ENCODE assay signal across 9 cellular contexts in genomic region chr17:46876353-46876887, GRCh38. TPM values are rescaled to one million over a fixed set of nuclear protein-coding genes. Genes with fewer than 3 reads are reported as not detected.
A peak's percentile ranks its signal among the peaks of the same experiment; 100 is the strongest.
DNase-seq lines count a peak whose midpoint lies in the region; ATAC-seq, FAIRE-seq and TF ChIP-seq lines count a peak whose summit lies in the region.
"Had no signal": no experiment of that assay in that cellular context is flagged by ENCODE, and none has a peak within 500 bp of the region (broad histone marks: within the 10 kb centered on the region; RNA-seq: fewer than 3 reads in every experiment).

No MANE protein-coding gene starts in this region.

- BruUV-seq in MCF 10A (replicated peaks; lab: Mats Ljungman, UMichigan), result no TSS peak

- no peak overlapping the region for H3K27ac Mint-ChIP-seq in MCF 10A (ENCODE audit: low read depth, unreplicated experiment)
- no peak overlapping the region for H3K27ac Mint-ChIP-seq in CD8-positive, alpha-beta memory T cell

- no peaks in the 10 kb centered on the region for H3K9me3 ChIP-seq in pancreas
- H3K9me3 ChIP-seq in CD8-positive, alpha-beta memory T cell (ENCODE audit: low read length), result no peaks in the 10 kb centered on the region

- POLR2A ChIA-PET in MCF 10A (lab: Yijun Ruan, JAX), result no interaction called here
- POLR2A ChIA-PET in CD8-positive, alpha-beta memory T cell (lab: Charles Lee), result no interaction called here

- H3K27me3 Mint-ChIP-seq in MCF 10A (ENCODE audit: insufficient read depth, unreplicated experiment), result no peaks in the 10 kb centered on the region
- H3K27me3 Mint-ChIP-seq in CD8-positive, alpha-beta memory T cell, result peaks cover 0 to 1% of the 10 kb centered on the region in 2 donors

- H3K4me1 ChIP-seq in pancreas, result peaks cover 8 to 16% (median 11%) of the 10 kb centered on the region in 3 donors
- no peaks in the 10 kb centered on the region for H3K4me1 ChIP-seq in CD8-positive, alpha-beta memory T cell (ENCODE audit: insufficient read depth, low read length)

- no peak overlapping the region for H3K4me3 ChIP-seq in GM12875 (ENCODE audit: low read depth, low read length)
- H3K4me3 ChIP-seq in pancreas, result no peak overlapping the region
- H3K4me3 ChIP-seq in CD8-positive, alpha-beta memory T cell (ENCODE audit: low read length), result no peak overlapping the region

- TF ChIP-seq CTCF in GM12875 (IDR thresholded peaks at IDR 0.05; ENCODE audit: borderline replicate concordance, insufficient read depth, low read depth, low read length) (peak; percentile 70), MCF 10A (IDR thresholded peaks at IDR 0.05; ENCODE audit: unreplicated experiment) (peak; percentile 32), pancreas (IDR thresholded peaks at IDR 0.05) (peak; percentile 54 to 85 (median 72))

- H3K4me3 Mint-ChIP-seq in MCF 10A (ENCODE audit: unreplicated experiment), result no peak overlapping the region
- H3K4me3 Mint-ChIP-seq in CD8-positive, alpha-beta memory T cell, result no peak overlapping the region

- H3K27me3 ChIP-seq in pancreas, result no peaks in the 10 kb centered on the region
- no peaks in the 10 kb centered on the region for H3K27me3 ChIP-seq in CD8-positive, alpha-beta memory T cell (ENCODE audit: insufficient read depth, low read length, poor library complexity, severe bottlenecking)

- CTCF ChIA-PET in MCF 10A (lab: Yijun Ruan, JAX), result interaction anchor here (0.6 to 1.2 kb wide), 2 partner anchors 10 to 64 kb away, joined by 3 to 4 read pairs; no protein-coding TSS in a partner anchor
- CTCF ChIA-PET in CD8-positive, alpha-beta memory T cell (lab: Charles Lee), result interaction anchor here (1.4 to 1.5 kb wide), 2 partner anchors 10 to 38 kb away, joined by 3 read pairs; no protein-coding TSS in a partner anchor

- peak; percentile 22 for DNase-seq in NCI-H1105 (lab: John Stamatoyannopoulos, UW)
- DNase-seq in MCF 10A (ENCODE audit: unreplicated experiment), result peak; percentile 46
- DNase-seq in pancreas, result peak; percentile 84 to 96 (median 92)
- DNase-seq in CD8-positive, alpha-beta memory T cell, result no peak
- DNase-seq: GOT3 had no signal

- no peaks in the 10 kb centered on the region for H3K36me3 ChIP-seq in pancreas
- H3K36me3 ChIP-seq in CD8-positive, alpha-beta memory T cell (ENCODE audit: insufficient read depth, low read length), result no peaks in the 10 kb centered on the region

- 25 to 26% methylated on average over 12 of the region's 12 CpGs for WGBS in pancreas, 2 donors

- ATAC-seq in pancreas (peak; percentile 88 to 96 (median 94)), HG02610 (IDR thresholded peaks at IDR 0.05; ENCODE audit: unreplicated experiment) (no peak), GM19328 (IDR thresholded peaks at IDR 0.05; ENCODE audit: unreplicated experiment) (no peak), HG02571 (IDR thresholded peaks at IDR 0.05; ENCODE audit: unreplicated experiment) (no peak)

- peak overlapping the region; percentile 76 to 85 (median 79) for H3K27ac ChIP-seq in pancreas
- H3K27ac ChIP-seq in CD8-positive, alpha-beta memory T cell (ENCODE audit: low read depth, low read length), result no peak overlapping the region

- intact Hi-C loops in MCF 10A (cut with micrococcal nuclease), result no loop called here
- intact Hi-C loops in pancreas (cut with DNase I), result no loop called here

- no peaks in the 10 kb centered on the region for H3K9me3 Mint-ChIP-seq in MCF 10A (ENCODE audit: unreplicated experiment)
- H3K9me3 Mint-ChIP-seq in CD8-positive, alpha-beta memory T cell, result no peaks in the 10 kb centered on the region

- FAIRE-seq in pancreas (lab: Jason Lieb, UNC), result no peak

- no peaks in the 10 kb centered on the region for H3K4me1 Mint-ChIP-seq in MCF 10A (ENCODE audit: insufficient read depth, unreplicated experiment)
- peaks cover 0 to 4% (median 0%) of the 10 kb centered on the region in 3 donors for H3K4me1 Mint-ChIP-seq in CD8-positive, alpha-beta memory T cell

- H3K36me3 Mint-ChIP-seq in MCF 10A (ENCODE audit: insufficient read depth, unreplicated experiment), result no peaks in the 10 kb centered on the region
- no peaks in the 10 kb centered on the region for H3K36me3 Mint-ChIP-seq in CD8-positive, alpha-beta memory T cell

RNA-seq across cellular contexts. Expression of gene WNT9B, which starts 25.0 kb away (rescaled TPM):
- total RNA-seq in MCF 10A (2022) (not detected in 2 replicates), pancreas (under 1 TPM in 5 of 6 donors, not detected in 1; 0.12 to 0.32 (median 0.28) TPM)
- polyA plus RNA-seq in pancreas, result not detected
- total RNA-seq in CD8-positive, alpha-beta memory T cell, result not detected
- polyA plus RNA-seq in CD8-positive, alpha-beta memory T cell, result not detected

RNA-seq across cellular contexts. Expression of gene GOSR2, which starts 46.5 kb away (rescaled TPM):
- 78.3 and 84.0 TPM in 2 replicates for total RNA-seq in MCF 10A (2022)
- total RNA-seq in pancreas, result 10 to 100 TPM; 26.5 to 33.2 (median 29.3) TPM
- polyA plus RNA-seq in pancreas, result 10 to 100 TPM; 14.3 to 20.1 TPM
- 10 to 100 TPM; 61.1 to 62.4 TPM for total RNA-seq in CD8-positive, alpha-beta memory T cell
- 50.6 TPM for polyA plus RNA-seq in CD8-positive, alpha-beta memory T cell

RNA-seq across cellular contexts. Expression of gene WNT3, which starts 57.9 kb away (rescaled TPM):
- total RNA-seq in MCF 10A (2022) (2.4 and 2.9 TPM in 2 replicates), pancreas (under 1 TPM; 0.24 to 0.72 (median 0.38) TPM)
- polyA plus RNA-seq in pancreas, result under 1 TPM; 0.31 to 0.42 TPM
- not detected for total RNA-seq in CD8-positive, alpha-beta memory T cell
- polyA plus RNA-seq in CD8-positive, alpha-beta memory T cell, result not detected

Comparison
In these comparisons a context has a peak if more than half of its experiments do, and no peak if none do; other contexts are left out.
1. DNase-seq: peak in NCI-H1105 (single experiment), MCF 10A (single experiment) and pancreas (6 of 6); none in CD8-positive, alpha-beta memory T cell (0 of 5).
2. ATAC-seq: peak in pancreas (4 of 4); none in HG02610 (single experiment), GM19328 (single experiment) and HG02571 (single experiment).
3. Peak in every context shown above with its lines, with median percentiles within 50 percentile points of each other: CTCF ChIP-seq.